Comparison of ENCODE assay signal across 1 cellular context in the genomic region with DNA sequence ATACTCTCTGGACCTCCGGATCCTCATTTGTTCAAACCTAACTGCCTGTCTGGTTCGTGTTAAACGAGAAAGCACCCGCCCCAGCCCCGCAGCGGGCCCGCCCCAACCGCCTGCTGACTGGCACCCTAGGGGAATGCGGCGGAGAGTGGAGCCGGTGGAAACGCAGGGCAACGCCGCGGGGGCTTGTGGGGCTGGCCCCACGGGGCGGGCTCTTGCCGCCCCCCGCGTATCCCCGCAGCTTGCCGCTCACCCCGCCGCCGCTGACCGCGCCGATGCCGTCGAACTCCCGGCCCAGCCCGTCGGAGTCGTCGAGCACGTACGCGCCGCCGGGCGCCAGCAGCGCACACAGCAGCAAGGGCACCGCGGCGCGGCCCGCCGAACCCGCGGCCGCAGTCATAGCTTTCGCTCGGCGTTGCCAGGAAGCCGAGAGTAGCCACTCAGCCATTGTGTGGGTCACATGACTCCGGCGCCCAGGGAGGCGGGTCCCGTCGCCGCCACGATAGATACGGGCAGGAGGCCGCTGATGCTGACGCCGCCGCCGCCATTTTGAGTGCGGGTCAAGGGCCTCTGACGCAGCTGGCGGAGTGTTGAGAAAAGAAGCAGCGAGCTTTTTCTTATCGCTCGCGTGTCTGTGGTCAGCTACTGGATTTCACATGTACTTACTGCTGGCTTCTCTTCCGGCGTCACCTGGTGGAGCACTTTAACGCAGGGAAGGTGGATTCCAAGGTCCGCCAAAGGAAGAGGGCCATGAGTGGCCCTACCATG.
TF ChIP-seq lines count a peak whose summit lies in the region.

A gene (minus strand): TSS at position 463 of the 765 bp plus-strand sequence. CDS start 18 bp downstream, at position 445.

TF ChIP-seq in HEK293, 187 proteins besides CTCF, POLR2A, EP300 and RAD21 (continued from another document):
- TF ChIP-seq, protein P1, sequence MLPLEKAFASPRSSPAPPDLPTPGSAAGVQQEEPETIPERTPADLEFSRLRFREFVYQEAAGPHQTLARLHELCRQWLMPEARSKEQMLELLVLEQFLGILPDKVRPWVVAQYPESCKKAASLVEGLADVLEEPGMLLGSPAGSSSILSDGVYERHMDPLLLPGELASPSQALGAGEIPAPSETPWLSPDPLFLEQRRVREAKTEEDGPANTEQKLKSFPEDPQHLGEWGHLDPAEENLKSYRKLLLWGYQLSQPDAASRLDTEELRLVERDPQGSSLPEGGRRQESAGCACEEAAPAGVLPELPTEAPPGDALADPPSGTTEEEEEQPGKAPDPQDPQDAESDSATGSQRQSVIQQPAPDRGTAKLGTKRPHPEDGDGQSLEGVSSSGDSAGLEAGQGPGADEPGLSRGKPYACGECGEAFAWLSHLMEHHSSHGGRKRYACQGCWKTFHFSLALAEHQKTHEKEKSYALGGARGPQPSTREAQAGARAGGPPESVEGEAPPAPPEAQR (tag by site-specific recombination; IDR thresholded peaks at IDR 0.05): no peak
- no peak for TF ChIP-seq ZNF600 (tag by site-specific recombination; IDR thresholded peaks at IDR 0.05)
- TF ChIP-seq ZNF16 (tag by site-specific recombination; IDR thresholded peaks at IDR 0.05; ENCODE audit: low read depth): no peak
- TF ChIP-seq ZNF664 (tag by site-specific recombination; IDR thresholded peaks at IDR 0.05): no peak
